ENCODE assay signal across 8 cellular contexts in genomic region chr15:74127255-74127953, GRCh38. TPM values are rescaled to one million over a fixed set of nuclear protein-coding genes. Genes with fewer than 3 reads are reported as not detected.
DNase-seq lines count a peak whose midpoint lies in the region; ATAC-seq, FAIRE-seq and TF ChIP-seq lines count a peak whose summit lies in the region.

No MANE protein-coding gene starts in this region.

- H3K9me2 ChIP-seq in Loucy (replicated peaks; ENCODE audit: low read depth, low read length), result no peaks in the 10 kb centered on the region

- H3K4me1 ChIP-seq in Loucy (ENCODE audit: insufficient read depth, low read length, poor library complexity, severe bottlenecking) (peaks cover 18% of the 10 kb centered on the region), SJSA1 (replicated peaks) (peaks cover 8% of the 10 kb centered on the region)

- no peak for FAIRE-seq in frontal cortex (lab: Jason Lieb, UNC)

- no peak overlapping the region for H3K27ac ChIP-seq in SJSA1

- H3F3A ChIP-seq in Loucy (ENCODE audit: low read depth), result no peaks in the 10 kb centered on the region

- DNase-seq in GM12865 (ENCODE audit: low read depth), result peak; percentile 90
- DNase-seq in SJSA1 (ENCODE audit: low read depth in 1 of 2, low spot score in 2 of 2), result peak; percentile 83 to 89
- peak; percentile 76 for DNase-seq in activated gamma-delta T cell treated with anti-CD3 and anti-CD28 coated beads, Interleukin-2, amount 50 U/mL, for 16 hours (ENCODE audit: low read depth)
- peak; percentile 71 to 85 for DNase-seq in frontal cortex (ENCODE audit: low spot score in 2 of 2)
- peak in 50 of 56 donors; percentile 36 to 94 (median 73) for DNase-seq in nucleus accumbens (lab: John Stamatoyannopoulos, UW)
- peak; percentile 65 for DNase-seq in stromal cell of bone marrow (ENCODE audit: low read depth)

- TF ChIP-seq CTCF in GM12865 (IDR thresholded peaks at IDR 0.05; ENCODE audit: insufficient read depth, low read depth, low read length, missing control alignments) (peak; percentile 99), Loucy (conservative IDR thresholded peaks at IDR 0.05; ENCODE audit: low read length) (peak; percentile 86)

- no peak for ATAC-seq in GM21529 (IDR thresholded peaks at IDR 0.05; ENCODE audit: unreplicated experiment)

- no peaks in the 10 kb centered on the region for H3K9me3 ChIP-seq in Loucy (ENCODE audit: insufficient read depth, low read depth, low read length)
- no peaks in the 10 kb centered on the region for H3K9me3 ChIP-seq in SJSA1 (replicated peaks)

- H3K4me2 ChIP-seq in Loucy (ENCODE audit: low read depth, low read length, poor library complexity, severe bottlenecking), result peak overlapping the region; percentile 48

- H3K36me3 ChIP-seq in Loucy (ENCODE audit: insufficient read depth, low read length) (no peaks in the 10 kb centered on the region), SJSA1 (no peaks in the 10 kb centered on the region)

- peak overlapping the region; percentile 10 for H3K4me3 ChIP-seq in GM12865 (ENCODE audit: low read depth, low read length)
- peak overlapping the region; percentile 31 for H3K4me3 ChIP-seq in Loucy (ENCODE audit: low read length, poor library complexity, severe bottlenecking)
- no peak overlapping the region for H3K4me3 ChIP-seq in SJSA1

- peak overlapping the region; percentile 58 for H2AFZ ChIP-seq in Loucy (ENCODE audit: low read length)

- no peak overlapping the region for H3K9ac ChIP-seq in Loucy (ENCODE audit: low read depth, low read length, poor library complexity, severe bottlenecking)

- no peaks in the 10 kb centered on the region for H3K27me3 ChIP-seq in Loucy (ENCODE audit: insufficient read depth, low read length, poor library complexity, severe bottlenecking)
- H3K27me3 ChIP-seq in SJSA1 (replicated peaks), result peaks cover 87% of the 10 kb centered on the region

- no peaks in the 10 kb centered on the region for H4K20me1 ChIP-seq in Loucy (ENCODE audit: insufficient read depth, low read length, poor library complexity, severe bottlenecking)

- H3K79me2 ChIP-seq in Loucy (ENCODE audit: insufficient read depth, low read length), result no peaks in the 10 kb centered on the region

RNA-seq across cellular contexts. Expression of gene ISLR2, which starts 3.0 kb away (rescaled TPM):
- total RNA-seq in SJSA1 (2014; rRNA removed; shearing (Covaris generic)), result not detected in 2 replicates
- total RNA-seq in frontal cortex, result 113 TPM

RNA-seq across cellular contexts. Expression of gene GOLGA6A, which starts 45.1 kb away (rescaled TPM):
- total RNA-seq in SJSA1 (2014; rRNA removed; shearing (Covaris generic)), result not detected in 2 replicates
- under 0.01 TPM for total RNA-seq in frontal cortex

RNA-seq across cellular contexts. Expression of gene ISLR, which starts 46.1 kb away (rescaled TPM):
- not detected in 2 replicates for total RNA-seq in SJSA1 (2014; rRNA removed; shearing (Covaris generic))
- 12.6 TPM for total RNA-seq in frontal cortex

Comparison
In these comparisons a context has a peak if more than half of its experiments do, and no peak if none do; other contexts are left out.
1. RNA of gene ISLR2, which starts 3.0 kb away (total RNA-seq): 113 TPM in frontal cortex (single experiment); not detected in SJSA1; every median in the first group is over 100 times any median in the second.
2. RNA of gene ISLR, which starts 46.1 kb away (total RNA-seq): 12.6 TPM in frontal cortex (single experiment); not detected in SJSA1; every median in the first group is over 10 times any median in the second.
3. Peak in every context shown above with its lines, with median percentiles within 50 percentile points of each other: DNase-seq.